ENCODE assay signal across 8 cellular contexts in genomic region chr12:93570552-93571359, GRCh38.
DNase-seq lines count a peak whose midpoint lies in the region; ATAC-seq and TF ChIP-seq lines count a peak whose summit lies in the region.

No MANE protein-coding gene starts in this region.

- H3K36me3 ChIP-seq in DND-41 (ENCODE audit: insufficient read depth, low read length), result peaks cover 56% of the 10 kb centered on the region
- peaks cover 27% of the 10 kb centered on the region for H3K36me3 ChIP-seq in neuron (ENCODE audit: insufficient read depth, low read length)

- DNase-seq in DND-41, result peak; percentile 97
- peak; percentile 95 for DNase-seq in KBM-7
- DNase-seq in SHP77 treated with DMSO at 0.1 percent for 48 hours (lab: John Stamatoyannopoulos, UW), result peak; percentile 34
- DNase-seq in activated naive CD4-positive, alpha-beta T cell (lab: John Stamatoyannopoulos, UW), result peak; percentile 57 to 67 (median 64)
- DNase-seq in foreskin melanocyte, result peak; percentile 93
- DNase-seq in stromal cell of bone marrow (ENCODE audit: low read depth), result peak; percentile 87

- in situ Hi-C loops in KBM-7 (cut with MboI; ENCODE audit: low pct_unique_long_range_greater_than_20kb, low sequenced_read_pairs), result no loop called here

- H3K79me2 ChIP-seq in DND-41 (ENCODE audit: insufficient read depth, low read length), result peaks cover 75% of the 10 kb centered on the region

- peak overlapping the region; percentile 91 for H3K4me2 ChIP-seq in DND-41 (ENCODE audit: insufficient read depth, low read length)

- H2AFZ ChIP-seq in DND-41 (ENCODE audit: low read depth, low read length) (peak overlapping the region; percentile 71), neuron (ENCODE audit: low read depth, low read length) (peak overlapping the region; percentile 48)

- H3K4me3 ChIP-seq in DND-41 (ENCODE audit: low read depth in 1 of 2, low read length in 2 of 2) (peak overlapping the region; percentile 76 to 89), neuron (ENCODE audit: low read length) (peak overlapping the region; percentile 74)

- H3K27me3 ChIP-seq in DND-41 (ENCODE audit: insufficient read depth, low read length, poor library complexity), result no peaks in the 10 kb centered on the region
- H3K27me3 ChIP-seq in neuron (ENCODE audit: insufficient read depth, low read length), result no peaks in the 10 kb centered on the region

- H3K9me3 ChIP-seq in DND-41 (ENCODE audit: insufficient read depth, low read length, severe bottlenecking), result no peaks in the 10 kb centered on the region
- H3K9me3 ChIP-seq in neuron (ENCODE audit: low read length), result no peaks in the 10 kb centered on the region

- H3K4me1 ChIP-seq in DND-41 (ENCODE audit: insufficient read depth, low read length) (peaks cover 50% of the 10 kb centered on the region), neuron (ENCODE audit: insufficient read depth, low read length) (peaks cover 26% of the 10 kb centered on the region)

- ATAC-seq in DND-41 (ENCODE audit: insufficient read depth, low read depth) (peak; percentile 66), GM21717 (IDR thresholded peaks at IDR 0.05; ENCODE audit: unreplicated experiment) (peak; percentile 57)

- TF ChIP-seq CTCF in DND-41 (IDR thresholded peaks at IDR 0.05; ENCODE audit: borderline replicate concordance, extremely low read depth, low read length, poor library complexity, severe bottlenecking), result no peak

- H4K20me1 ChIP-seq in DND-41 (ENCODE audit: insufficient read depth, low read length), result peaks cover 36% of the 10 kb centered on the region

- H3K9ac ChIP-seq in DND-41 (ENCODE audit: low read depth, low read length), result peak overlapping the region; percentile 98

- H3K27ac ChIP-seq in DND-41 (ENCODE audit: low read length), result peak overlapping the region; percentile 96

Comparison
In these comparisons a context has a peak if more than half of its experiments do, and no peak if none do; other contexts are left out.
1. Peak in every context shown above with its lines: DNase-seq, ATAC-seq, H3K4me3 ChIP-seq and H3K27ac ChIP-seq.
2. DNase-seq: peak in every context shown above with its lines; median percentile 97 in DND-41; 95 in KBM-7; 93 in foreskin melanocyte; 87 in stromal cell of bone marrow; 64 in activated naive CD4-positive, alpha-beta T cell; 34 in SHP77 treated with DMSO at 0.1 percent for 48 hours.